Comparison of ENCODE assay signal across 1 cellular context in the genomic region with DNA sequence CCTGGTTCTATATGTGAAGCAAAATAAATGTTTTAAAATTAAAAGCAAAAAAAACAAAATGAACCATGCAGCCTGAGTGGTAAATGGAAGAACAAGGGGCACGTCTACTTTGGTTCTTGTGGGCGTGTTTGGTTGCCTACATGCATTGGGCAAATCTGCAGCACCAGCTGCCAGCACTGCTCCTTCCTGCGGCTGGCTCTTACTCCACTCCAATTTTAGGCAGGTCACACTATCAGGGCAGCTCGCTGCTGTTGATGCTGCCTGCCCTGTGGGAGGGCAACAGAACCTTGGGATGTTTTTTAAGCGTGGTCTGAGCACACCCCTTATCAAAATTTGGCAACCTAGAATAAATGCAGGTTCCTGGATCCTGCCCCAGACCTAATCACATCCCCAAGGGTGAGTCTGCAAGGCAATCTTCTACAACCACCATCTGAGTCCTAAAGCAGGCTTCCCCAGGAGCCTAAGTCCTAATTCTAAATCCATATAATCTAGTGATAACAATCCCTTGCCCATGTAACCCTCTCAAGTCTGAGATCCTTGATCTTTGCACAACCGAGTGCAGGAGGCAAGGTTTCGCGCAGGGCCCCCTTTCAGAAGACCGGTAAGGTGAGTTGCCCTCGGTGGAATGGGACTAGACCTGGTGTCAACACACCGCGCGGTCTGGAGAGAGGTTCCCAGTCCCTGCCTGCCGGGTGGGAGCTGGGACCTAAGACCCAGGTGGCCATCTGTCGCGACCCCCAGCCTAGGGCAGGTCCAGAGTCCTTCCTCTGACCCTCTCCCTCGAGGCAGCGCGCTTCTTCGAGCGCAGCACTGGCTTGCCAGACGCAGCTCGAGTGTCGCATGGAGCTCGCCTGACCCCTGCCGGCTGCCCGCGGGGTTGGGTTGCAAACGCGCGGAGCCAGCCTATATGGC.
TF ChIP-seq lines count a peak whose summit lies in the region.

No MANE protein-coding gene starts in this region.

TF ChIP-seq in SK-N-SH, 30 proteins besides CTCF, POLR2A, EP300 and RAD21:
- TF ChIP-seq YY1 (IDR thresholded peaks at IDR 0.05; ENCODE audit: low read depth) (no peak), SMC3 (IDR thresholded peaks at IDR 0.05; ENCODE audit: low read depth, low read length) (peak; percentile 89), RXRA (IDR thresholded peaks at IDR 0.05; ENCODE audit: borderline replicate concordance, low read depth) (no peak), POLR2AphosphoS5 (IDR thresholded peaks at IDR 0.05; ENCODE audit: low read depth, low read length) (peak; percentile 36; the same call in 1 of the 2 replicates), GATA2 (CRISPR knock-in tag; IDR thresholded peaks at IDR 0.05) (no peak), RCOR1 (IDR thresholded peaks at IDR 0.05; ENCODE audit: low read length) (0 out of 2 replicates have a peak, but pooled peaks have one; percentile 18)
- TF ChIP-seq, protein P1, sequence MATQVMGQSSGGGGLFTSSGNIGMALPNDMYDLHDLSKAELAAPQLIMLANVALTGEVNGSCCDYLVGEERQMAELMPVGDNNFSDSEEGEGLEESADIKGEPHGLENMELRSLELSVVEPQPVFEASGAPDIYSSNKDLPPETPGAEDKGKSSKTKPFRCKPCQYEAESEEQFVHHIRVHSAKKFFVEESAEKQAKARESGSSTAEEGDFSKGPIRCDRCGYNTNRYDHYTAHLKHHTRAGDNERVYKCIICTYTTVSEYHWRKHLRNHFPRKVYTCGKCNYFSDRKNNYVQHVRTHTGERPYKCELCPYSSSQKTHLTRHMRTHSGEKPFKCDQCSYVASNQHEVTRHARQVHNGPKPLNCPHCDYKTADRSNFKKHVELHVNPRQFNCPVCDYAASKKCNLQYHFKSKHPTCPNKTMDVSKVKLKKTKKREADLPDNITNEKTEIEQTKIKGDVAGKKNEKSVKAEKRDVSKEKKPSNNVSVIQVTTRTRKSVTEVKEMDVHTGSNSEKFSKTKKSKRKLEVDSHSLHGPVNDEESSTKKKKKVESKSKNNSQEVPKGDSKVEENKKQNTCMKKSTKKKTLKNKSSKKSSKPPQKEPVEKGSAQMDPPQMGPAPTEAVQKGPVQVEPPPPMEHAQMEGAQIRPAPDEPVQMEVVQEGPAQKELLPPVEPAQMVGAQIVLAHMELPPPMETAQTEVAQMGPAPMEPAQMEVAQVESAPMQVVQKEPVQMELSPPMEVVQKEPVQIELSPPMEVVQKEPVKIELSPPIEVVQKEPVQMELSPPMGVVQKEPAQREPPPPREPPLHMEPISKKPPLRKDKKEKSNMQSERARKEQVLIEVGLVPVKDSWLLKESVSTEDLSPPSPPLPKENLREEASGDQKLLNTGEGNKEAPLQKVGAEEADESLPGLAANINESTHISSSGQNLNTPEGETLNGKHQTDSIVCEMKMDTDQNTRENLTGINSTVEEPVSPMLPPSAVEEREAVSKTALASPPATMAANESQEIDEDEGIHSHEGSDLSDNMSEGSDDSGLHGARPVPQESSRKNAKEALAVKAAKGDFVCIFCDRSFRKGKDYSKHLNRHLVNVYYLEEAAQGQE (IDR thresholded peaks at IDR 0.05; ENCODE audit: low read depth, low read length), result no peak
- TF ChIP-seq, protein P2, sequence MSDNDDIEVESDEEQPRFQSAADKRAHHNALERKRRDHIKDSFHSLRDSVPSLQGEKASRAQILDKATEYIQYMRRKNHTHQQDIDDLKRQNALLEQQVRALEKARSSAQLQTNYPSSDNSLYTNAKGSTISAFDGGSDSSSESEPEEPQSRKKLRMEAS (IDR thresholded peaks at IDR 0.05; ENCODE audit: low read depth), result peak; percentile 36; the same call in 1 of the 2 replicates
- TF ChIP-seq, protein P3, sequence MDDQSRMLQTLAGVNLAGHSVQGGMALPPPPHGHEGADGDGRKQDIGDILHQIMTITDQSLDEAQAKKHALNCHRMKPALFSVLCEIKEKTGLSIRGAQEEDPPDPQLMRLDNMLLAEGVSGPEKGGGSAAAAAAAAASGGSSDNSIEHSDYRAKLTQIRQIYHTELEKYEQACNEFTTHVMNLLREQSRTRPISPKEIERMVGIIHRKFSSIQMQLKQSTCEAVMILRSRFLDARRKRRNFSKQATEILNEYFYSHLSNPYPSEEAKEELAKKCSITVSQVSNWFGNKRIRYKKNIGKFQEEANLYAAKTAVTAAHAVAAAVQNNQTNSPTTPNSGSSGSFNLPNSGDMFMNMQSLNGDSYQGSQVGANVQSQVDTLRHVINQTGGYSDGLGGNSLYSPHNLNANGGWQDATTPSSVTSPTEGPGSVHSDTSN (IDR thresholded peaks at IDR 0.05), result no peak
- TF ChIP-seq, protein P4, sequence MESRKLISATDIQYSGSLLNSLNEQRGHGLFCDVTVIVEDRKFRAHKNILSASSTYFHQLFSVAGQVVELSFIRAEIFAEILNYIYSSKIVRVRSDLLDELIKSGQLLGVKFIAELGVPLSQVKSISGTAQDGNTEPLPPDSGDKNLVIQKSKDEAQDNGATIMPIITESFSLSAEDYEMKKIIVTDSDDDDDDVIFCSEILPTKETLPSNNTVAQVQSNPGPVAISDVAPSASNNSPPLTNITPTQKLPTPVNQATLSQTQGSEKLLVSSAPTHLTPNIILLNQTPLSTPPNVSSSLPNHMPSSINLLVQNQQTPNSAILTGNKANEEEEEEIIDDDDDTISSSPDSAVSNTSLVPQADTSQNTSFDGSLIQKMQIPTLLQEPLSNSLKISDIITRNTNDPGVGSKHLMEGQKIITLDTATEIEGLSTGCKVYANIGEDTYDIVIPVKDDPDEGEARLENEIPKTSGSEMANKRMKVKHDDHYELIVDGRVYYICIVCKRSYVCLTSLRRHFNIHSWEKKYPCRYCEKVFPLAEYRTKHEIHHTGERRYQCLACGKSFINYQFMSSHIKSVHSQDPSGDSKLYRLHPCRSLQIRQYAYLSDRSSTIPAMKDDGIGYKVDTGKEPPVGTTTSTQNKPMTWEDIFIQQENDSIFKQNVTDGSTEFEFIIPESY (IDR thresholded peaks at IDR 0.05; ENCODE audit: borderline replicate concordance, low read depth), result no peak
